ENCODE assay signal across 10 cellular contexts in the genomic region with DNA sequence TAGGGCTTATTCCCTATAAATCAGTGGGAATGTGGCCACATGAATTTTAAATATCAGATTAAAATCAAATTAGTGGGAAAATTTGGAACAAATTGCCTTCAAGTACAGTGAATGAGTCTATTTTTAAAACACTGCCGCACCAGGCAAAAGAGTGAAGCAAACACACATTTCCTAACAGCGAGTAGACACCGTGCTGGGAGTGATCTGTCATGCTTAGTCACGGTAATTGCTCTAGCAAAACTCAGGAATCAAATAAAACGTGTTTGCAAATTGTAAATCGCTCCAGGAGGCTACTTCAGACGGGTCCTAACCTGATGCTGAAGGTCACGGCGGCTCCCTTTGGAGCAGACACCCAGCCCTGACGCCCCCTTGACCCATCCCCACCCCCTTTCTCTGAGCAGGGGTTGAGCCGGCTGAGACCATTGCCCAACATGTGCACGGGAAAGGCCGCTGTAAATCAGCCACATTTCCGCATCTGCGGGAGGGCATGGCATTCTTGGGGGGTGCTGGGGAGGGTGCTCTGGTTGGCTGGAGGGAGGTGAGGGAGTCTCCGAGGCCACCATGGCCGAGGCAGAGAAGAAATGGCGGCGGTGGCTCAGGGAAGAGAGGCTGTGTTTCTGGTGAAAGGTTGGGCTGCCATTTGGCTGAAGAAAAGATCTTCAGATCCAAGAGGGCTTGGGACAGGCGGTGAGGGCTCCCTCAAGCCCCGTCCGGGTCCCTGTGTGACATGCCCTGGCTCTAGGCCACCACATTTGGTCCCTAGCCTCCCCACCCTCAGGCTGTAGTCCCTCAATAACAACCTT. TPM values are rescaled to one million over a fixed set of nuclear protein-coding genes. Genes with fewer than 3 reads are reported as not detected.
DNase-seq lines count a peak whose midpoint lies in the region; ATAC-seq and TF ChIP-seq lines count a peak whose summit lies in the region.
"Had no signal": no experiment of that assay in that cellular context is flagged by ENCODE, and none has a peak within 500 bp of the region (broad histone marks: within the 10 kb centered on the region; RNA-seq: fewer than 3 reads in every experiment).

No MANE protein-coding gene starts in this region.

- no peak for ATAC-seq in HG02588 (IDR thresholded peaks at IDR 0.05; ENCODE audit: unreplicated experiment)
- no peak for ATAC-seq in GM18502 (IDR thresholded peaks at IDR 0.05; ENCODE audit: poor library complexity, unreplicated experiment)

- no peak for TF ChIP-seq CTCF in GM20000 (IDR thresholded peaks at IDR 0.05; ENCODE audit: extremely low read depth, missing control alignments)

- peak; percentile 88 for DNase-seq in H4 (ENCODE audit: low spot score)
- peak; percentile 87 for DNase-seq in NOMO-1 treated with dmso at 0.1 percent for 144 hours (lab: John Stamatoyannopoulos, UW; ENCODE audit: unreplicated experiment)
- peak; percentile 28 for DNase-seq in fibroblast of the conjunctiva (ENCODE audit: low read depth)
- no peak for DNase-seq in SW480 (ENCODE audit: low spot score)
- DNase-seq in GM20000 (ENCODE audit: low spot score): no peak

- peak overlapping the region in 1 of 7 experiments; percentile 20 for H3K4me3 ChIP-seq in skin epidermis
- H3K4me3 ChIP-seq: heart left ventricle had no signal

- H3K27ac ChIP-seq in skin epidermis: peak overlapping the region; percentile 29 to 87 (median 78)
- H3K27ac ChIP-seq: KMS-11 had no signal

RNA-seq across cellular contexts. Expression of gene CEBPA, which starts 8.9 kb away (rescaled TPM):
- 2.7 and 4.3 TPM in 2 replicates for total RNA-seq in H4 (2014; rRNA removed; shearing (Covaris generic))

Comparison
In these comparisons a context has a peak if more than half of its experiments do, and no peak if none do; other contexts are left out.
1. DNase-seq: peak in H4 (single experiment), NOMO-1 treated with dmso at 0.1 percent for 144 hours (single experiment) and fibroblast of the conjunctiva (single experiment); none in SW480 (single experiment) and GM20000 (single experiment).